ENCODE assay signal across 12 cellular contexts in genomic region chr1:28139033-28139712, GRCh38. TPM values are rescaled to one million over a fixed set of nuclear protein-coding genes. Genes with fewer than 3 reads are reported as not detected.
A peak's percentile ranks its signal among the peaks of the same experiment; 100 is the strongest.
DNase-seq lines count a peak whose midpoint lies in the region; ATAC-seq, FAIRE-seq and TF ChIP-seq lines count a peak whose summit lies in the region.
"Had no signal": no experiment of that assay in that cellular context is flagged by ENCODE, and none has a peak within 500 bp of the region (broad histone marks: within the 10 kb centered on the region; RNA-seq: fewer than 3 reads in every experiment).

No MANE protein-coding gene starts in this region.

- H3K36me3 Mint-ChIP-seq in astrocyte (ENCODE audit: low read depth, unreplicated experiment) (no peaks in the 10 kb centered on the region), memory B cell (no peaks in the 10 kb centered on the region)

- H3K9me3 Mint-ChIP-seq in astrocyte (ENCODE audit: unreplicated experiment): peaks cover 1% of the 10 kb centered on the region
- no peaks in the 10 kb centered on the region for H3K9me3 Mint-ChIP-seq in memory B cell
- H3K9me3 Mint-ChIP-seq: central memory CD8-positive, alpha-beta T cell had no signal

- H3K27me3 ChIP-seq in BLaER1 (no peaks in the 10 kb centered on the region), astrocyte (ENCODE audit: insufficient read depth, low read length) (no peaks in the 10 kb centered on the region)

- H3K27ac Mint-ChIP-seq in astrocyte (ENCODE audit: unreplicated experiment) (no peak overlapping the region), memory B cell (peak overlapping the region; percentile 13)

- H3K9ac ChIP-seq in BLaER1 (no peak overlapping the region), astrocyte (ENCODE audit: low read length) (no peak overlapping the region)

- H3K4me3 ChIP-seq in BLaER1 (no peak overlapping the region), astrocyte (ENCODE audit: insufficient read depth, low read depth, low read length) (no peak overlapping the region)

- H3K27me3 Mint-ChIP-seq in astrocyte (ENCODE audit: low read depth, unreplicated experiment): peaks cover 2% of the 10 kb centered on the region
- H3K27me3 Mint-ChIP-seq in memory B cell: no peaks in the 10 kb centered on the region
- H3K27me3 Mint-ChIP-seq: central memory CD8-positive, alpha-beta T cell had no signal

- H3K4me1 Mint-ChIP-seq in astrocyte (ENCODE audit: low read depth, unreplicated experiment) (peaks cover 5% of the 10 kb centered on the region), memory B cell (peaks cover 26% of the 10 kb centered on the region)

- H3K4me1 ChIP-seq in BLaER1 (peaks cover 39% of the 10 kb centered on the region), astrocyte (ENCODE audit: insufficient read depth, low read length) (no peaks in the 10 kb centered on the region)

- H3K4me2 ChIP-seq in BLaER1 (peak overlapping the region; percentile 60; the same call in 1 of the 2 replicates), astrocyte (ENCODE audit: low read length) (no peak overlapping the region)

- H3K9me3 ChIP-seq in BLaER1: peaks cover 9% of the 10 kb centered on the region
- H3K9me3 ChIP-seq in astrocyte (ENCODE audit: insufficient read depth, low read depth, low read length): no peaks in the 10 kb centered on the region

- no peak overlapping the region for H3K4me3 Mint-ChIP-seq in astrocyte (ENCODE audit: unreplicated experiment)
- no peak overlapping the region for H3K4me3 Mint-ChIP-seq in memory B cell
- H3K4me3 Mint-ChIP-seq: central memory CD8-positive, alpha-beta T cell had no signal

- TF ChIP-seq CTCF in astrocyte (IDR thresholded peaks at IDR 0.05; ENCODE audit: insufficient read depth, low read depth, low read length): no peak

- DNase-seq in HT1080 (ENCODE audit: low read depth) (peak; percentile 38), astrocyte (ENCODE audit: low read depth) (peak; percentile 53), memory B cell (ENCODE audit: low spot score in 2 of 2) (no peak), NCI-H524 treated with DMSO at 0.1 percent for 48 hours (lab: John Stamatoyannopoulos, UW) (no peak), glomerular visceral epithelial cell (ENCODE audit: extremely low spot score) (no peak), NCI-H2029 (lab: John Stamatoyannopoulos, UW) (no peak)
- DNase-seq in activated CD4-positive, alpha-beta T cell treated with anti-CD3 and anti-CD28 coated beads for 1 hour: no peak
- DNase-seq: DMS153, NCI-H748 treated with DMSO at 0.1 percent for 48 hours had no signal

- H3K79me2 ChIP-seq in astrocyte (ENCODE audit: insufficient read depth, low read length): no peaks in the 10 kb centered on the region

- FAIRE-seq in astrocyte (lab: Jason Lieb, UNC): no peak

- H3K36me3 ChIP-seq in BLaER1: no peaks in the 10 kb centered on the region
- H3K36me3 ChIP-seq in astrocyte (ENCODE audit: insufficient read depth, low read length): no peaks in the 10 kb centered on the region

- H3K27ac ChIP-seq in BLaER1 (no peak overlapping the region), astrocyte (ENCODE audit: low read depth, low read length) (no peak overlapping the region)

- H2AFZ ChIP-seq in astrocyte (ENCODE audit: low read depth, low read length): no peak overlapping the region

- H4K20me1 ChIP-seq in BLaER1: no peaks in the 10 kb centered on the region
- H4K20me1 ChIP-seq in astrocyte (ENCODE audit: insufficient read depth, low read length): no peaks in the 10 kb centered on the region

- no peak for ATAC-seq in memory B cell (ENCODE audit: low read depth)

RNA-seq across cellular contexts. Expression of gene PTAFR, which starts 37.3 kb away (rescaled TPM):
- 0.26 TPM in 1 of 2 replicates, not detected in the other for total RNA-seq in HT1080 (2014; rRNA removed; shearing (Covaris generic))
- polyA plus RNA-seq in HT1080 (2015; cell fraction: cytosol; rRNA removed): 0.09 and 0.33 TPM in 2 replicates
- 0.02 and 0.05 TPM in 2 replicates for polyA plus RNA-seq in HT1080 (2015; cell fraction: nucleus; rRNA removed)
- total RNA-seq in astrocyte: 0.24 and 0.32 TPM in 2 replicates
- total RNA-seq: glomerular endothelial cell had no signal

RNA-seq across cellular contexts. Expression of gene EYA3, which starts 50.8 kb away (rescaled TPM):
- 18.0 and 19.5 TPM in 2 replicates for total RNA-seq in HT1080 (2014; rRNA removed; shearing (Covaris generic))
- polyA plus RNA-seq in HT1080 (2015; cell fraction: cytosol; rRNA removed): 17.9 and 19.7 TPM in 2 replicates
- polyA plus RNA-seq in HT1080 (2015; cell fraction: nucleus; rRNA removed): 39.1 and 40.2 TPM in 2 replicates
- total RNA-seq in astrocyte: 22.1 and 23.7 TPM in 2 replicates

Comparison
In these comparisons a context has a peak if more than half of its experiments do, and no peak if none do; other contexts are left out.
1. DNase-seq: peak in HT1080 (single experiment) and astrocyte (single experiment); none in memory B cell (0 of 2), NCI-H524 treated with DMSO at 0.1 percent for 48 hours (single experiment), glomerular visceral epithelial cell (single experiment), activated CD4-positive, alpha-beta T cell treated with anti-CD3 and anti-CD28 coated beads for 1 hour (single experiment) and NCI-H2029 (single experiment).